8 cellular contexts compared by ENCODE assay signal in the genomic region with DNA sequence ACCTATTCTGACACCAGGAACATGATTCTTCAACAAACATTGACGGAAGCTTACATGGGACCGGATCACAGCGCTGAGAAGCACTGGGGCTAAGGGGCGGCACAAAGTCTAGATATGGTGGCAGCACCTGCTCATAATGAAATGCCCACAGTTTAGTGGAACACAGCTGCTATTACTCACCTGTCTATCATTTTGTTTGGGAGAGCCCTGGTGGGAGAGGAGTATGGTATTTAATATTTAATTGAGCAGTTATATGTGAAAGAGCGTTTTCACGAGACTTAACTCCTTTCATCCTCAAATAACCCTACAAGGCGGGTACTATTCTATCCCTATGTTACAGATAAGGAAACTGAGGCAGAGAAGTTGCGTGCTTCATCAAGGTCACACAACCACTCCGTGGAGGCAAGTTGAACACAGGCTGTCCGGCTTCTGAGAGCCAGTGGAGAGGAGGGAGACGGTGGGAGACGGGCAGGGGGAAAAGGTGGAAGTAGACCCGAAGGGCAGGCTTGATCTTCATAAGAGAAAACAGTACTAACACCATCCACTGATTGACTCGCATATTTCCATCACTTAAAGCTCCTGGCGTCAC. TPM values are rescaled to one million over a fixed set of nuclear protein-coding genes. Genes with fewer than 3 reads are reported as not detected.
DNase-seq lines count a peak whose midpoint lies in the region; ATAC-seq, FAIRE-seq and TF ChIP-seq lines count a peak whose summit lies in the region.

No MANE protein-coding gene starts in this region.

- TF ChIP-seq CTCF in bronchial epithelial cell (IDR thresholded peaks at IDR 0.05; ENCODE audit: insufficient read depth, low read length, severe bottlenecking): no peak

- H3K27ac Mint-ChIP-seq in IgD-negative memory B cell: peak overlapping the region; percentile 96 to 100 (median 98)

- no peaks in the 10 kb centered on the region for H3K36me3 Mint-ChIP-seq in IgD-negative memory B cell

- no peaks in the 10 kb centered on the region for H3K27me3 Mint-ChIP-seq in IgD-negative memory B cell

- peaks cover 30 to 40% (median 31%) of the 10 kb centered on the region in 3 donors for H3K4me1 Mint-ChIP-seq in IgD-negative memory B cell

- WGBS in mesodermal cell (ENCODE audit: insufficient coverage in 2 of 2), 2 experiments: 73 to 94% methylated on average over 7 to 8 of the region's 15 CpGs

- H3K9me3 ChIP-seq in ES-I3 (ENCODE audit: control insufficient read depth, insufficient read depth, low read length) (no peaks in the 10 kb centered on the region), mesodermal cell (ENCODE audit: control insufficient read depth, low read length) (no peaks in the 10 kb centered on the region)

- FAIRE-seq in bronchial epithelial cell (lab: Jason Lieb, UNC): no peak

- peak; percentile 17 for ATAC-seq in GM21576 (IDR thresholded peaks at IDR 0.05; ENCODE audit: unreplicated experiment)

- peak overlapping the region; percentile 99 for H3K27ac ChIP-seq in mesodermal cell (ENCODE audit: low read depth, low read length, severe bottlenecking)

- H3K4me3 ChIP-seq in bronchial epithelial cell (ENCODE audit: low read depth, low read length): peak overlapping the region; percentile 79
- H3K4me3 ChIP-seq in mesodermal cell (ENCODE audit: extremely low read depth, insufficient read depth, low read length, poor library complexity, severe bottlenecking): peak overlapping the region; percentile 92

- H3K36me3 ChIP-seq in ES-I3 (ENCODE audit: insufficient read depth, low read length): 0 out of 2 replicates have a peak, but pooled peaks cover 5% of the 10 kb centered on the region
- peaks cover 1% of the 10 kb centered on the region for H3K36me3 ChIP-seq in bronchial epithelial cell (ENCODE audit: control insufficient read depth, insufficient read depth, low read length)
- peaks cover 25% of the 10 kb centered on the region for H3K36me3 ChIP-seq in mesodermal cell (ENCODE audit: control insufficient read depth, insufficient read depth, low read length)

- peak overlapping the region; percentile 87 for H3K9ac ChIP-seq in ES-I3 (ENCODE audit: low read depth, low read length)

- DNase-seq in bronchial epithelial cell (ENCODE audit: low read depth) (no peak), dedifferentiated amniotic fluid mesenchymal stem cell (ENCODE audit: extremely low spot score) (no peak), NOMO-1 treated with DMSO at 0.1 percent for 48 hours (lab: John Stamatoyannopoulos, UW; ENCODE audit: unreplicated experiment) (no peak), EL (no peak)

- no peaks in the 10 kb centered on the region for H3K27me3 ChIP-seq in bronchial epithelial cell (ENCODE audit: control insufficient read depth, insufficient read depth, low read length)

- no peaks in the 10 kb centered on the region for H3K9me3 Mint-ChIP-seq in IgD-negative memory B cell

- H3K4me1 ChIP-seq in ES-I3 (ENCODE audit: insufficient read depth, low read length) (peaks cover 18% of the 10 kb centered on the region; the same call in 1 of the 2 replicates), mesodermal cell (ENCODE audit: control insufficient read depth, insufficient read depth, low read length, poor library complexity, severe bottlenecking) (no peaks in the 10 kb centered on the region)

- H3K4me3 Mint-ChIP-seq in IgD-negative memory B cell: peak overlapping the region; percentile 96 to 100 (median 97)

RNA-seq across cellular contexts. Expression of a gene that starts 0.8 kb away (rescaled TPM):
- polyA plus RNA-seq in IgD-negative memory B cell: 78.9 TPM
- total RNA-seq in bronchial epithelial cell: 27.1 and 30.3 TPM in 2 replicates
- polyA plus RNA-seq in mesodermal cell (2013, experiment 1 of 2): 35.4 TPM
- polyA plus RNA-seq in mesodermal cell (2013, experiment 2 of 2): 31.9 TPM
